17 cellular contexts compared by ENCODE assay signal in genomic region chr12:9820281-9820930, GRCh38. TPM values are rescaled to one million over a fixed set of nuclear protein-coding genes. Genes with fewer than 3 reads are reported as not detected.
A peak's percentile ranks its signal among the peaks of the same experiment; 100 is the strongest.
DNase-seq lines count a peak whose midpoint lies in the region; ATAC-seq and TF ChIP-seq lines count a peak whose summit lies in the region.
"Had no signal": no experiment of that assay in that cellular context is flagged by ENCODE, and none has a peak within 500 bp of the region (broad histone marks: within the 10 kb centered on the region; RNA-seq: fewer than 3 reads in every experiment).

No MANE protein-coding gene starts in this region.

- no peaks in the 10 kb centered on the region for H3K36me3 Mint-ChIP-seq in activated naive CD4-positive, alpha-beta T cell treated with anti-CD3 and anti-CD28 coated beads, Interleukin-2, amount 50 U/mL, for 24 hours
- H3K36me3 Mint-ChIP-seq in immature natural killer cell = peaks cover 11 to 18% (median 17%) of the 10 kb centered on the region in 3 donors
- no peaks in the 10 kb centered on the region for H3K36me3 Mint-ChIP-seq in stimulated activated effector memory CD8-positive, alpha-beta T cell treated with anti-CD3 and anti-CD28 coated beads, Interleukin-12 subunit alpha, Interleukin-12 subunit beta, amount 100 ng/mL, for 72 hours
- H3K36me3 Mint-ChIP-seq in HFFc6 (ENCODE audit: low read depth) = no peaks in the 10 kb centered on the region

- no peak for DNase-seq in activated naive CD4-positive, alpha-beta T cell treated with anti-CD3 and anti-CD28 coated beads, Interleukin-2, amount 50 U/mL, for 16 hours
- DNase-seq in immature natural killer cell (peak; percentile 66 to 71 (median 68)), adrenal gland (no peak), NCI-H748 treated with DMSO at 0.1 percent for 48 hours (lab: John Stamatoyannopoulos, UW) (no peak), HFFc6 (no peak)
- no peak for DNase-seq in stimulated activated effector memory CD8-positive, alpha-beta T cell treated with anti-CD3 and anti-CD28 coated beads, Interleukin-12 subunit alpha, Interleukin-12 subunit beta, amount 100 ng/mL, for 72 hours (ENCODE audit: low spot score in 2 of 2)
- DNase-seq: 8988T, AML-193, Calu3, DMS79, GM23248, H7 had no signal

- H3K27me3 ChIP-seq in adrenal gland = no peaks in the 10 kb centered on the region
- H3K27me3 ChIP-seq: BLaER1 had no signal

- H3K27me3 Mint-ChIP-seq in activated naive CD4-positive, alpha-beta T cell treated with anti-CD3 and anti-CD28 coated beads, Interleukin-2, amount 50 U/mL, for 24 hours = no peaks in the 10 kb centered on the region
- H3K27me3 Mint-ChIP-seq in immature natural killer cell (ENCODE audit: low read depth in 3 of 3) = peaks cover 0 to 8% (median 4%) of the 10 kb centered on the region in 3 donors
- peaks cover 18% of the 10 kb centered on the region for H3K27me3 Mint-ChIP-seq in HFFc6 (ENCODE audit: insufficient read depth)

- H3K9me3 ChIP-seq in adrenal gland (replicated peaks in 1 of 3) = no peaks in the 10 kb centered on the region
- H3K9me3 ChIP-seq: BLaER1 had no signal

- H3K4me3 Mint-ChIP-seq in activated naive CD4-positive, alpha-beta T cell treated with anti-CD3 and anti-CD28 coated beads, Interleukin-2, amount 50 U/mL, for 24 hours = peak overlapping the region; percentile 11
- H3K4me3 Mint-ChIP-seq in immature natural killer cell = peak overlapping the region; percentile 89 to 95 (median 90)
- no peak overlapping the region for H3K4me3 Mint-ChIP-seq in stimulated activated effector memory CD8-positive, alpha-beta T cell treated with anti-CD3 and anti-CD28 coated beads, Interleukin-12 subunit alpha, Interleukin-12 subunit beta, amount 100 ng/mL, for 72 hours
- H3K4me3 Mint-ChIP-seq in HFFc6 = no peak overlapping the region

- H3K4me3 ChIP-seq in adrenal gland = no peak overlapping the region
- H3K4me3 ChIP-seq: BLaER1, GM12878, GM23248 had no signal

- H3K9me3 Mint-ChIP-seq in activated naive CD4-positive, alpha-beta T cell treated with anti-CD3 and anti-CD28 coated beads, Interleukin-2, amount 50 U/mL, for 24 hours = no peaks in the 10 kb centered on the region
- peaks cover 0 to 11% (median 3%) of the 10 kb centered on the region in 6 donors for H3K9me3 Mint-ChIP-seq in immature natural killer cell
- H3K9me3 Mint-ChIP-seq in stimulated activated effector memory CD8-positive, alpha-beta T cell treated with anti-CD3 and anti-CD28 coated beads, Interleukin-12 subunit alpha, Interleukin-12 subunit beta, amount 100 ng/mL, for 72 hours = peaks cover 3% of the 10 kb centered on the region
- no peaks in the 10 kb centered on the region for H3K9me3 Mint-ChIP-seq in HFFc6

- 80 to 92% (median 85%) methylated on average over 5 to 9 of the region's 9 CpGs for WGBS in adrenal gland, 4 donors

- H3K27ac Mint-ChIP-seq in activated naive CD4-positive, alpha-beta T cell treated with anti-CD3 and anti-CD28 coated beads, Interleukin-2, amount 50 U/mL, for 24 hours = no peak overlapping the region
- H3K27ac Mint-ChIP-seq in immature natural killer cell (peak overlapping the region; percentile 84 to 93 (median 89)), HFFc6 (no peak overlapping the region)
- H3K27ac Mint-ChIP-seq in stimulated activated effector memory CD8-positive, alpha-beta T cell treated with anti-CD3 and anti-CD28 coated beads, Interleukin-12 subunit alpha, Interleukin-12 subunit beta, amount 100 ng/mL, for 72 hours = peak overlapping the region; percentile 29

- no peaks in the 10 kb centered on the region for H3K36me3 ChIP-seq in adrenal gland (replicated peaks in 1 of 2)
- H3K36me3 ChIP-seq: BLaER1 had no signal

- intact Hi-C loops in adrenal gland (cut with DNase I) = no loop called here

- no peak overlapping the region for H3K27ac ChIP-seq in adrenal gland
- H3K27ac ChIP-seq: BLaER1, GM23248 had no signal

- TF ChIP-seq CTCF in adrenal gland (IDR thresholded peaks at IDR 0.05) = no peak
- no peak for TF ChIP-seq CTCF in HFFc6 (IDR thresholded peaks at IDR 0.05)

- peaks cover 2% of the 10 kb centered on the region for H3K4me1 Mint-ChIP-seq in activated naive CD4-positive, alpha-beta T cell treated with anti-CD3 and anti-CD28 coated beads, Interleukin-2, amount 50 U/mL, for 24 hours
- H3K4me1 Mint-ChIP-seq in immature natural killer cell (peaks cover 81 to 95% of the 10 kb centered on the region in 2 donors), HFFc6 (ENCODE audit: low read depth) (no peaks in the 10 kb centered on the region)
- H3K4me1 Mint-ChIP-seq in stimulated activated effector memory CD8-positive, alpha-beta T cell treated with anti-CD3 and anti-CD28 coated beads, Interleukin-12 subunit alpha, Interleukin-12 subunit beta, amount 100 ng/mL, for 72 hours = peaks cover 42% of the 10 kb centered on the region

- no peak for TF ChIP-seq POLR2A in adrenal gland (IDR thresholded peaks at IDR 0.05)

- H3K4me1 ChIP-seq in adrenal gland (replicated peaks in 1 of 2) = no peaks in the 10 kb centered on the region
- H3K4me1 ChIP-seq: BLaER1 had no signal

- ATAC-seq in stimulated activated effector memory CD8-positive, alpha-beta T cell treated with anti-CD3 and anti-CD28 coated beads, Interleukin-12 subunit alpha, Interleukin-12 subunit beta, amount 100 ng/mL, for 72 hours = no peak
- ATAC-seq: GM12878 had no signal

RNA-seq across cellular contexts. Expression of gene KLRF1, which starts 6.9 kb away (rescaled TPM):
- polyA plus RNA-seq in immature natural killer cell (1,000 to 10,000 TPM; 1,026 to 1,807 (median 1,127) TPM), adrenal gland (under 1 TPM in 1 of 3 donors, not detected in 2; 0.61 TPM)
- total RNA-seq in adrenal gland = under 1 TPM in 3 of 8 donors, not detected in 5; 0.40 to 0.61 (median 0.42) TPM
- total RNA-seq in HFFc6 (2021; fragmentation: NEBNext Ultra II Directional; extraction: Animal tissue kit (Norgen Biotek cat#: 25700)) = not detected
- total RNA-seq: Calu3, G401, GM23248, HT1080 had no signal
- polyA plus RNA-seq: GM23248 had no signal

RNA-seq across cellular contexts. Expression of gene CLEC2B, which starts 48.7 kb away (rescaled TPM):
- polyA plus RNA-seq in immature natural killer cell (100 to 1,000 TPM in 2 of 3 donors, 10 to 100 TPM in 1; 92.8 to 134 (median 130) TPM), adrenal gland (10 to 100 TPM; 10.8 to 17.7 (median 11.2) TPM)
- 10 to 100 TPM in 3 of 8 donors, 1 to 10 TPM in 5; 3.9 to 17.0 (median 8.5) TPM for total RNA-seq in adrenal gland
- not detected for total RNA-seq in HFFc6 (2021; fragmentation: NEBNext Ultra II Directional; extraction: Animal tissue kit (Norgen Biotek cat#: 25700))
- total RNA-seq: Calu3, G401, H7 had no signal

RNA-seq across cellular contexts. Expression of gene CD69, which starts 59.7 kb away (rescaled TPM):
- polyA plus RNA-seq in immature natural killer cell = 100 to 1,000 TPM; 142 to 434 (median 240) TPM
- total RNA-seq in adrenal gland = 1 to 10 TPM in 5 of 8 donors, under 1 TPM in 2, not detected in 1; 0.74 to 4.6 (median 2.2) TPM
- 1 to 10 TPM in 1 of 3 donors, under 1 TPM in 2; 0.88 to 2.8 (median 0.97) TPM for polyA plus RNA-seq in adrenal gland
- not detected for total RNA-seq in HFFc6 (2021; fragmentation: NEBNext Ultra II Directional; extraction: Animal tissue kit (Norgen Biotek cat#: 25700))
- total RNA-seq: G401, GM23248, H7 had no signal
- polyA plus RNA-seq: GM23248 had no signal

Comparison
In these comparisons a context has a peak if more than half of its experiments do, and no peak if none do; other contexts are left out.
1. H3K27ac Mint-ChIP-seq: peak in immature natural killer cell (6 of 6) and stimulated activated effector memory CD8-positive, alpha-beta T cell treated with anti-CD3 and anti-CD28 coated beads, Interleukin-12 subunit alpha, Interleukin-12 subunit beta, amount 100 ng/mL, for 72 hours (single experiment); none in activated naive CD4-positive, alpha-beta T cell treated with anti-CD3 and anti-CD28 coated beads, Interleukin-2, amount 50 U/mL, for 24 hours (single experiment) and HFFc6 (single experiment).
2. H3K4me3 Mint-ChIP-seq: peak in activated naive CD4-positive, alpha-beta T cell treated with anti-CD3 and anti-CD28 coated beads, Interleukin-2, amount 50 U/mL, for 24 hours (single experiment) and immature natural killer cell (5 of 5); none in stimulated activated effector memory CD8-positive, alpha-beta T cell treated with anti-CD3 and anti-CD28 coated beads, Interleukin-12 subunit alpha, Interleukin-12 subunit beta, amount 100 ng/mL, for 72 hours (single experiment) and HFFc6 (single experiment).
3. DNase-seq: peak in immature natural killer cell (3 of 3); none in activated naive CD4-positive, alpha-beta T cell treated with anti-CD3 and anti-CD28 coated beads, Interleukin-2, amount 50 U/mL, for 16 hours (single experiment), stimulated activated effector memory CD8-positive, alpha-beta T cell treated with anti-CD3 and anti-CD28 coated beads, Interleukin-12 subunit alpha, Interleukin-12 subunit beta, amount 100 ng/mL, for 72 hours (0 of 2), adrenal gland (0 of 7), NCI-H748 treated with DMSO at 0.1 percent for 48 hours (single experiment) and HFFc6 (single experiment).
4. RNA of gene CLEC2B, which starts 48.7 kb away (total RNA-seq): 3.9 to 17.0 TPM in adrenal gland; not detected in HFFc6; every median in the first group is over 4 times any median in the second.